Comparison of ENCODE assay signal across 8 cellular contexts in the genomic region with DNA sequence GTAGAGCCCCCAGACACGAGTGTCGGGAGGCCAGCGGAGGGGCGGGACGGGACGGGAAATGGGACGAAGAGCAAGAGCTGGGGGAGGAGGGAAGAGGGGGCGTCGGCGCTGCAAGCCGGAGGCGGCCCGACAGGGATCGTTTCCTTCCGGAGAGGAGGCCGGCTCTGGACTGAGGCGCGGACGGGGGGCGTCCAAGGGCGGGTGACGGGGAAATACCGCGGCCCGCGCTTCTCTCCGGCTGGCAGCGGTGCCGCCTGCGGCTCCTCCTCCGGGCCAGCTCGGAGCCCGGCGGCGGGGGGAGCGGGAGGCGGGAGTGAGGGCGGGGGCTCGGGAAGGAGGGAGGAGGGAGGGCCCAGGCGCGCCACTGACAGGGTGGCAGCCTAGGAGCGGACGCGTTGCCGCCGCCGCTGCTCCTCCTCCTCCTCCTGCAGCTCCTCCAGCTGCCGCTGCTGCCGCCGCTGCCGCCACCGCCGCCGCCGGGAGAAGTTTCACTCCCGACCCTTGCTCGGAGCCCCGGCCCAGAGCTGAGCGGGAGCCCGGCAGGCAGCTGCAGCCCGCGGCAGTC.
A peak's percentile ranks its signal among the peaks of the same experiment; 100 is the strongest.
DNase-seq lines count a peak whose midpoint lies in the region; ATAC-seq and TF ChIP-seq lines count a peak whose summit lies in the region.

TSS of gene CHSY3 (plus strand) at position 364 of the 565 bp plus-strand sequence.

- no peak for TF ChIP-seq CTCF in fibroblast of pulmonary artery (IDR thresholded peaks at IDR 0.05; ENCODE audit: low read length, missing control alignments)

- H3K9ac ChIP-seq in muscle layer of colon (ENCODE audit: low read length) (peak within 1 kb of the TSS; percentile 50), subcutaneous abdominal adipose tissue (ENCODE audit: low read length in 5 of 5) (peak within 1 kb of the TSS; percentile 56 to 91 (median 87))

- peak; percentile 60 for ATAC-seq in HG02852 (IDR thresholded peaks at IDR 0.05; ENCODE audit: unreplicated experiment)

- H3K9me3 ChIP-seq in muscle layer of colon (ENCODE audit: low read length) (no peaks in the 10 kb centered on the region), subcutaneous abdominal adipose tissue (ENCODE audit: control insufficient read depth in 5 of 5, low read length in 5 of 5) (no peaks in the 10 kb centered on the region)

- no peaks in the 10 kb centered on the region for H3K9me3 Mint-ChIP-seq in activated T-cell treated with anti-CD3 and anti-CD28 coated beads, Interleukin-2, amount 50 U/mL, for 24 hours

- H3K27ac Mint-ChIP-seq in activated T-cell treated with anti-CD3 and anti-CD28 coated beads, Interleukin-2, amount 50 U/mL, for 24 hours = no peak within 1 kb of the TSS

- peak within 1 kb of the TSS; percentile 64 for H3K4me3 Mint-ChIP-seq in activated T-cell treated with anti-CD3 and anti-CD28 coated beads, Interleukin-2, amount 50 U/mL, for 24 hours

- H3K4me3 ChIP-seq in fibroblast of pulmonary artery (replicated peaks; ENCODE audit: low read depth, low read length) (peak within 1 kb of the TSS; percentile 60), muscle layer of colon (ENCODE audit: low read depth in 1 of 2, low read length in 2 of 2) (peak within 1 kb of the TSS; percentile 57 to 79), subcutaneous abdominal adipose tissue (ENCODE audit: low read depth in 1 of 5, low read length in 5 of 5) (peak within 1 kb of the TSS; percentile 78 to 86 (median 81))

- H3K36me3 Mint-ChIP-seq in activated T-cell treated with anti-CD3 and anti-CD28 coated beads, Interleukin-2, amount 50 U/mL, for 24 hours (ENCODE audit: low read depth) = no peaks in the 10 kb centered on the region

- peaks cover 59% of the 10 kb centered on the region for H3K27me3 Mint-ChIP-seq in activated T-cell treated with anti-CD3 and anti-CD28 coated beads, Interleukin-2, amount 50 U/mL, for 24 hours

- peak within 1 kb of the TSS; percentile 70 for H3K27ac ChIP-seq in muscle layer of colon (ENCODE audit: low read depth, low read length)
- peak within 1 kb of the TSS; percentile 94 for H3K27ac ChIP-seq in subcutaneous abdominal adipose tissue (ENCODE audit: low read depth, low read length)

- H3K36me3 ChIP-seq in muscle layer of colon (ENCODE audit: insufficient read depth, low read length) (no peaks in the 10 kb centered on the region), subcutaneous abdominal adipose tissue (ENCODE audit: control insufficient read depth in 5 of 5, insufficient read depth in 5 of 5, low read length in 5 of 5) (peaks cover 0 to 3% (median 0%) of the 10 kb centered on the region in 5 donors)

- peaks cover 13% of the 10 kb centered on the region for H3K4me1 Mint-ChIP-seq in activated T-cell treated with anti-CD3 and anti-CD28 coated beads, Interleukin-2, amount 50 U/mL, for 24 hours (ENCODE audit: low read depth)

- H3K4me1 ChIP-seq in muscle layer of colon (ENCODE audit: insufficient read depth, low read length) (peaks cover 8% of the 10 kb centered on the region), subcutaneous abdominal adipose tissue (ENCODE audit: control insufficient read depth in 5 of 5, insufficient read depth in 5 of 5, low read length in 5 of 5) (peaks cover 4 to 33% (median 22%) of the 10 kb centered on the region in 5 donors)

- DNase-seq in activated naive CD4-positive, alpha-beta T cell treated with Interleukin-2 at 50 U/mL for 16 hours = peak; percentile 22
- no peak for DNase-seq in activated naive CD4-positive, alpha-beta T cell (lab: John Stamatoyannopoulos, UW)
- peak; percentile 43 for DNase-seq in NCI-H2196 treated with DMSO at 0.1 percent for 48 hours (lab: John Stamatoyannopoulos, UW; ENCODE audit: unreplicated experiment)
- peak; percentile 58 for DNase-seq in activated T-cell treated with anti-CD3 and anti-CD28 coated beads, Interleukin-2, amount 50 U/mL, for 24 hours
- peak; percentile 83 for DNase-seq in fibroblast of pulmonary artery (ENCODE audit: low read depth)

- peaks cover 14 to 24% of the 10 kb centered on the region in 2 donors for H3K27me3 ChIP-seq in muscle layer of colon (ENCODE audit: control insufficient read depth in 1 of 2, insufficient read depth in 2 of 2, low read length in 2 of 2)
- H3K27me3 ChIP-seq in subcutaneous abdominal adipose tissue (ENCODE audit: control insufficient read depth in 5 of 5, insufficient read depth in 4 of 5, low read length in 5 of 5) = peaks cover 0 to 2% (median 0%) of the 10 kb centered on the region in 5 donors

Comparison
In these comparisons a context has a peak if more than half of its experiments do, and no peak if none do; other contexts are left out.
1. DNase-seq: peak in activated naive CD4-positive, alpha-beta T cell treated with Interleukin-2 at 50 U/mL for 16 hours (single experiment), NCI-H2196 treated with DMSO at 0.1 percent for 48 hours (single experiment), activated T-cell treated with anti-CD3 and anti-CD28 coated beads, Interleukin-2, amount 50 U/mL, for 24 hours (single experiment) and fibroblast of pulmonary artery (single experiment); none in activated naive CD4-positive, alpha-beta T cell (0 of 4).
2. Peak in every context shown above with its lines, with median percentiles within 50 percentile points of each other: H3K4me3 ChIP-seq.